ENCODE assay signal across 32 cellular contexts in genomic region chr2:236250909-236251579, GRCh38. TPM values are rescaled to one million over a fixed set of nuclear protein-coding genes. Genes with fewer than 3 reads are reported as not detected.
DNase-seq lines count a peak whose midpoint lies in the region; ATAC-seq lines count a peak whose summit lies in the region.
"Had no signal": no experiment of that assay in that cellular context is flagged by ENCODE, and none has a peak within 500 bp of the region (broad histone marks: within the 10 kb centered on the region; RNA-seq: fewer than 3 reads in every experiment).

No MANE protein-coding gene starts in this region.

- ATAC-seq in left cardiac atrium (peak; percentile 70 to 72), HG02623 (IDR thresholded peaks at IDR 0.05; ENCODE audit: unreplicated experiment) (no peak)
- ATAC-seq: activated CD8-positive, alpha-beta T cell treated with anti-CD3 and anti-CD28 coated beads for 36 hours; activated naive CD8-positive, alpha-beta T cell treated with anti-CD3 and anti-CD28 coated beads, Interleukin-2, amount 50 U/mL, for 24 hours; K562; right lobe of liver; stimulated activated naive CD8-positive, alpha-beta T cell treated with anti-CD3 and anti-CD28 coated beads, Interleukin-15, Interleukin-2, amounts not matched to agents 100 U/mL and 50 U/mL, for 24 hours; T-cell had no signal

- H3K27me3 ChIP-seq in skeletal muscle tissue (ENCODE audit: control insufficient read depth in 3 of 3, insufficient read depth in 3 of 3, low read length in 3 of 3) = no peaks in the 10 kb centered on the region
- H3K27me3 ChIP-seq: right lobe of liver, SJCRH30, thyroid gland had no signal

- peaks cover 29 to 54% (median 32%) of the 10 kb centered on the region in 3 donors for H3K4me1 ChIP-seq in skeletal muscle tissue (ENCODE audit: control insufficient read depth in 3 of 3, insufficient read depth in 3 of 3, low read length in 3 of 3)
- H3K4me1 ChIP-seq: right lobe of liver, SJCRH30, thyroid gland had no signal

- peak overlapping the region in 1 of 3 donors; percentile 18 for H3K9ac ChIP-seq in skeletal muscle tissue (ENCODE audit: low read depth in 1 of 3, low read length in 3 of 3)
- H3K9ac ChIP-seq: GM23248 had no signal

- DNase-seq in NCI-H2107 treated with DMSO at 0.1 percent for 48 hours (lab: John Stamatoyannopoulos, UW; ENCODE audit: unreplicated experiment) = peak; percentile 0
- no peak for DNase-seq in NCI-H2107 (lab: John Stamatoyannopoulos, UW)
- peak; percentile 72 for DNase-seq in NCI-H748 (lab: John Stamatoyannopoulos, UW; ENCODE audit: unreplicated experiment)
- DNase-seq in left cardiac atrium = peak; percentile 44
- no peak for DNase-seq in COLO668 (lab: John Stamatoyannopoulos, UW; ENCODE audit: unreplicated experiment)
- DNase-seq in ureter (ENCODE audit: low spot score) = no peak
- DNase-seq: 8988T; activated CD8-positive, alpha-beta T cell treated with anti-CD3 and anti-CD28 coated beads for 36 hours; activated gamma-delta T cell; activated naive CD8-positive, alpha-beta T cell treated with anti-CD3 and anti-CD28 coated beads, Interleukin-2, amount 50 U/mL, for 24 hours; CD4-positive, alpha-beta T cell; DMS 273 treated with DMSO at 0.1 percent for 48 hours; effector CD4-positive, alpha-beta T cell; GDM1; GM23248; head of caudate nucleus; naive B cell; NCI-H146; right lobe of liver; SJCRH30; stimulated activated CD4-positive, alpha-beta T cell treated with anti-CD3 and anti-CD28 coated beads, Interleukin-4, amount 100 ng/mL, for 4 hours; stimulated activated naive CD8-positive, alpha-beta T cell treated with anti-CD3 and anti-CD28 coated beads, Interleukin-15, Interleukin-2, amounts not matched to agents 100 U/mL and 50 U/mL, for 24 hours; T-cell; thyroid gland had no signal

- H3K9me3 ChIP-seq in skeletal muscle tissue (ENCODE audit: control insufficient read depth in 3 of 3, low read length in 3 of 3) = no peaks in the 10 kb centered on the region
- H3K9me3 ChIP-seq: right lobe of liver, SJCRH30, thyroid gland had no signal

- no peak overlapping the region for H3K27ac ChIP-seq in skeletal muscle tissue (ENCODE audit: low read depth, low read length)
- H3K27ac ChIP-seq: GM23248, right lobe of liver, SJCRH30, thyroid gland had no signal

- H3K36me3 ChIP-seq in skeletal muscle tissue (ENCODE audit: control insufficient read depth in 3 of 3, insufficient read depth in 3 of 3, low read length in 3 of 3) = no peaks in the 10 kb centered on the region
- H3K36me3 ChIP-seq: right lobe of liver, SJCRH30, thyroid gland had no signal

- H3K4me3 ChIP-seq in skeletal muscle tissue (ENCODE audit: low read length in 3 of 3) = peak overlapping the region in 2 of 3 donors; percentile 23 to 36
- H3K4me3 ChIP-seq: GM23248, K562, right lobe of liver, SJCRH30, thyroid gland had no signal

- intact Hi-C loops in left cardiac atrium (cut with DNase I) = no loop called here

RNA-seq across cellular contexts. Expression of gene ASB18, which starts 13.2 kb away (rescaled TPM):
- total RNA-seq in left cardiac atrium = 1 to 10 TPM; 1.9 to 2.7 TPM
- 3.1 TPM for total RNA-seq in skeletal muscle tissue
- not detected for total RNA-seq in ureter
- total RNA-seq: activated CD8-positive, alpha-beta T cell treated with anti-CD3 and anti-CD28 coated beads for 36 hours; CD4-positive, alpha-beta T cell; epithelial cell of proximal tubule; GM23248; HT1080; K562; MCF 10A; mesenteric fat pad; omental fat pad; right lobe of liver; T-cell; thyroid gland had no signal

Comparison
In these comparisons a context has a peak if more than half of its experiments do, and no peak if none do; other contexts are left out.
1. DNase-seq: peak in NCI-H2107 treated with DMSO at 0.1 percent for 48 hours (single experiment), NCI-H748 (single experiment) and left cardiac atrium (single experiment); none in NCI-H2107 (single experiment), COLO668 (single experiment) and ureter (single experiment).